25 cellular contexts compared by ENCODE assay signal in the genomic region with DNA sequence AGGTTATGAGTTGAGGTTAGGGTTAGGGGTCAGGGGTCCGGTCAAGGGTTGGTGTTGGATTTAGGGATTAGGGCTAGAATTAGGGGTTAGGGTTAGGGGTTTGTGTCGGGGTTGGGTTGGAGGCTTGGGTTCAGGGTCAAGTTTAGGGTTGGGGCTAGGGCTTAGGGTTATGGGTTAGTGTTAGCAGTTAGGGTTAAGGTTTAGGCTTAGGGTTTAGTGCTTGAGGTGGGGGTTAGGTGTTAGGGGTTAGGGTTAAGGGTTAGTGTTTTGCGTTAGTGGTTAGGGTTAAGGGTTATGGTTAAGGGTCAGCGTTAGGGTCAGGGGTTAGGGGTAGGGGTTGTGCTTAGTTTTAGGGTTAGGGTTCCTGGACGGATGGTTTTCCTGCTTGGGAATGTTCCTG. TPM values are rescaled to one million over a fixed set of nuclear protein-coding genes. Genes with fewer than 3 reads are reported as not detected.
DNase-seq lines count a peak whose midpoint lies in the region; TF ChIP-seq lines count a peak whose summit lies in the region.
"Had no signal": no experiment of that assay in that cellular context is flagged by ENCODE, and none has a peak within 500 bp of the region (broad histone marks: within the 10 kb centered on the region; RNA-seq: fewer than 3 reads in every experiment).

No MANE protein-coding gene starts in this region.

- no peak overlapping the region for H3K27ac ChIP-seq in esophagus muscularis mucosa (replicated peaks in 1 of 4)
- H3K27ac ChIP-seq: BLaER1 had no signal

- peaks cover 0 to 43% (median 2%) of the 10 kb centered on the region in 4 donors for H3K27me3 ChIP-seq in esophagus muscularis mucosa
- H3K27me3 ChIP-seq: BE2C had no signal

- TF ChIP-seq POLR2A in esophagus muscularis mucosa (IDR thresholded peaks at IDR 0.05; ENCODE audit: low read depth): no peak

- no peak for TF ChIP-seq CTCF in esophagus muscularis mucosa (IDR thresholded peaks at IDR 0.05)

- 80% methylated on average over 5 of the region's 5 CpGs for WGBS in esophagus muscularis mucosa

- H3K4me3 ChIP-seq in esophagus muscularis mucosa: no peak overlapping the region
- H3K4me3 ChIP-seq: BLaER1, GM12878 had no signal

- H3K36me3 ChIP-seq in esophagus muscularis mucosa: no peaks in the 10 kb centered on the region
- H3K36me3 ChIP-seq: BE2C, BLaER1 had no signal

- H3K9me3 ChIP-seq in esophagus muscularis mucosa: peaks cover 0 to 10% (median 4%) of the 10 kb centered on the region in 4 donors
- H3K9me3 ChIP-seq: BE2C had no signal

- no peak for TF ChIP-seq EP300 in esophagus muscularis mucosa (IDR thresholded peaks at IDR 0.05)

- intact Hi-C loops in esophagus muscularis mucosa (cut with DNase I): no loop called here
- intact Hi-C loops in posterior cingulate gyrus (cut with DNase I): no loop called here

- peaks cover 0 to 5% (median 0%) of the 10 kb centered on the region in 4 donors for H3K4me1 ChIP-seq in esophagus muscularis mucosa
- H3K4me1 ChIP-seq: BE2C, BLaER1 had no signal

- DNase-seq in HuH-7 (ENCODE audit: low spot score) (peak; percentile 16), esophagus muscularis mucosa (ENCODE audit: extremely low spot score) (peak; percentile 7), posterior cingulate gyrus (no peak), ecto neural progenitor cell (ENCODE audit: low spot score) (no peak), mesenteric fat pad (ENCODE audit: low spot score) (no peak)
- DNase-seq: 8988T; ACHN; BE2C; C1 segment of cervical spinal cord; CD4-positive, alpha-beta memory T cell; CD4-positive, CD25-positive, alpha-beta regulatory T cell; CD8-positive, alpha-beta memory T cell; COR-L47; DMS 273 treated with DMSO at 0.1 percent for 48 hours; DMS153; DMS53; DMS79; DND-41; EL; GDM1 had no signal

RNA-seq across cellular contexts. Expression of a gene that starts 1.7 kb away (rescaled TPM):
- total RNA-seq in esophagus muscularis mucosa (1 to 10 TPM in 1 of 4 donors, under 1 TPM in 1, not detected in 2; 0.50 to 10.0 TPM), mesenteric fat pad (2.1 TPM)
- total RNA-seq: A673, G401, GM12878 had no signal

RNA-seq across cellular contexts. Expression of a gene that starts 40.0 kb away (rescaled TPM):
- total RNA-seq in esophagus muscularis mucosa (under 1 TPM; 0.83 to 0.98 (median 0.87) TPM), mesenteric fat pad (3.8 TPM)

RNA-seq across cellular contexts. Expression of a gene that starts 59.5 kb away (rescaled TPM):
- total RNA-seq in esophagus muscularis mucosa (not detected), mesenteric fat pad (not detected)
- total RNA-seq: A673; CD4-positive, alpha-beta memory T cell; CD4-positive, CD25-positive, alpha-beta regulatory T cell; Daoy; G401; GM12878 had no signal

Comparison
In these comparisons a context has a peak if more than half of its experiments do, and no peak if none do; other contexts are left out.
1. DNase-seq: peak in HuH-7 (single experiment) and esophagus muscularis mucosa (single experiment); none in posterior cingulate gyrus (0 of 10), ecto neural progenitor cell (single experiment) and mesenteric fat pad (single experiment).